In the genomic region with DNA sequence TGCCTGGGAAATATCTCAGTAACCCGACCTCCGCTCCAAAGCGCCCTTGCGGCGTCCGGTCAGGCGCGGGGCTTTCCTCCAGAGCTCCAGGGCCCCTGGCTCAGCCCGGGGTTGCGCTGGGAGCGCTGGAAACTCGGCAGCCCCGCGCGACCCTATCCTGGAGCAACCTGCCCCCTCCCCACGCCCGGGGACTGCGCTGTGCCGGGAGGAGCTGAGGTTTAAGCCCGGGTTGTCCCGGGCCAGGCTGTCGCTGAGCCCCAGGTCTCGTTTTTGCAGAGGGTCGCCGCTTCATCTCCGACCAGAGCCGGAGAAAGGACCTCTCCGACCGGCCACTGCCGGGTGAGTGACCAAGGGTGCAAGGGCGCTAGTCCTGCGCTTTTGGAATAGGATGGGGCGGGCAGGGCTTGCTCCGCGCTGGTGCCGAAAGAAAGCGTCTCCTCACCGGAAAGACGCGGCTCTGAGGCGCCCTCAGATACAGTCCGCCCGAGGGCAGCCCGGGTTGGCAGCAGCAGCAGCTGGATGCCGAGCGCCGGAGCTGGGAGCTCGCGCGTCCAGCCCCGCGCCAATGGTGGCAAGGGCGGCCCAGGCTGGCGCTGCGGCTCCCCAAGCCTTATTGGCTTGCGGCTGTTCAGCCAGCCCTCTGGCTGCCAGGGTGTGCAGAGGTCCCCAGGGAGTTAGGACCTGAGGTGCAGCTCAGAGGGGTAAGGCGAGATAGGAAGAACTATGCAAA, we compare ENCODE assay signal across 8 cellular contexts. TPM values are rescaled to one million over a fixed set of nuclear protein-coding genes. Genes with fewer than 3 reads are reported as not detected.
DNase-seq lines count a peak whose midpoint lies in the region; ATAC-seq and TF ChIP-seq lines count a peak whose summit lies in the region.

No MANE protein-coding gene starts in this region.

- H3K9me3 Mint-ChIP-seq in activated T-cell treated with anti-CD3 and anti-CD28 coated beads, Interleukin-2, amount 50 U/mL, for 24 hours = peaks cover 6% of the 10 kb centered on the region
- peaks cover 10% of the 10 kb centered on the region for H3K9me3 Mint-ChIP-seq in stimulated activated memory B cell treated with anti-CD40 and anti-IgM and Interleukin-4, amounts not matched to agents 10 μg/mL and 1 μg/mL and 100 μg/mL, for 72 hours

- TF ChIP-seq POLR2A in esophagus muscularis mucosa (IDR thresholded peaks at IDR 0.05; ENCODE audit: low read depth) = no peak

- intact Hi-C loops in esophagus muscularis mucosa (cut with DNase I) = no loop called here

- H3K4me1 Mint-ChIP-seq in activated T-cell treated with anti-CD3 and anti-CD28 coated beads, Interleukin-2, amount 50 U/mL, for 24 hours (ENCODE audit: low read depth) = peaks cover 10% of the 10 kb centered on the region
- peaks cover 6% of the 10 kb centered on the region for H3K4me1 Mint-ChIP-seq in stimulated activated memory B cell treated with anti-CD40 and anti-IgM and Interleukin-4, amounts not matched to agents 10 μg/mL and 1 μg/mL and 100 μg/mL, for 72 hours

- H3K27ac Mint-ChIP-seq in activated T-cell treated with anti-CD3 and anti-CD28 coated beads, Interleukin-2, amount 50 U/mL, for 24 hours = no peak overlapping the region
- H3K27ac Mint-ChIP-seq in stimulated activated memory B cell treated with anti-CD40 and anti-IgM and Interleukin-4, amounts not matched to agents 10 μg/mL and 1 μg/mL and 100 μg/mL, for 72 hours = peak overlapping the region; percentile 52

- peak overlapping the region; percentile 62 to 75 (median 68) for H3K4me3 ChIP-seq in esophagus muscularis mucosa
- H3K4me3 ChIP-seq in muscle layer of colon (ENCODE audit: low read depth in 1 of 2, low read length in 2 of 2) = peak overlapping the region; percentile 58 to 64

- H3K36me3 ChIP-seq in esophagus muscularis mucosa (no peaks in the 10 kb centered on the region), muscle layer of colon (ENCODE audit: insufficient read depth, low read length) (no peaks in the 10 kb centered on the region)

- peaks cover 37% of the 10 kb centered on the region for H3K27me3 Mint-ChIP-seq in activated T-cell treated with anti-CD3 and anti-CD28 coated beads, Interleukin-2, amount 50 U/mL, for 24 hours
- H3K27me3 Mint-ChIP-seq in stimulated activated memory B cell treated with anti-CD40 and anti-IgM and Interleukin-4, amounts not matched to agents 10 μg/mL and 1 μg/mL and 100 μg/mL, for 72 hours = no peaks in the 10 kb centered on the region

- no peaks in the 10 kb centered on the region for H3K36me3 Mint-ChIP-seq in activated T-cell treated with anti-CD3 and anti-CD28 coated beads, Interleukin-2, amount 50 U/mL, for 24 hours (ENCODE audit: low read depth)
- H3K36me3 Mint-ChIP-seq in stimulated activated memory B cell treated with anti-CD40 and anti-IgM and Interleukin-4, amounts not matched to agents 10 μg/mL and 1 μg/mL and 100 μg/mL, for 72 hours = no peaks in the 10 kb centered on the region

- TF ChIP-seq CTCF in esophagus muscularis mucosa (IDR thresholded peaks at IDR 0.05) = peak in 2 of 3 experiments; percentile 4 to 16

- ATAC-seq in HG03342 (IDR thresholded peaks at IDR 0.05; ENCODE audit: unreplicated experiment) = peak; percentile 80
- ATAC-seq in stimulated activated memory B cell treated with anti-CD40 and anti-IgM and Interleukin-4, amounts not matched to agents 10 μg/mL and 1 μg/mL and 100 μg/mL, for 72 hours = peak; percentile 97

- WGBS in esophagus muscularis mucosa = under 1% methylated on average over 35 of the region's 57 CpGs

- H3K27me3 ChIP-seq in esophagus muscularis mucosa = no peaks in the 10 kb centered on the region
- H3K27me3 ChIP-seq in muscle layer of colon (ENCODE audit: control insufficient read depth in 1 of 2, insufficient read depth in 2 of 2, low read length in 2 of 2) = peaks cover 5 to 8% of the 10 kb centered on the region in 2 donors

- H3K9me3 ChIP-seq in esophagus muscularis mucosa (no peaks in the 10 kb centered on the region), muscle layer of colon (ENCODE audit: low read length) (no peaks in the 10 kb centered on the region)

- DNase-seq in AG20443 (ENCODE audit: low spot score) = peak; percentile 74
- peak; percentile 40 for DNase-seq in GM19238 (ENCODE audit: insufficient read length, low spot score)
- peak; percentile 83 for DNase-seq in NCI-H69 (lab: John Stamatoyannopoulos, UW)
- peak; percentile 77 for DNase-seq in activated T-cell treated with anti-CD3 and anti-CD28 coated beads, Interleukin-2, amount 50 U/mL, for 24 hours
- DNase-seq in esophagus muscularis mucosa (ENCODE audit: extremely low spot score) = no peak

- H3K27ac ChIP-seq in esophagus muscularis mucosa (replicated peaks in 1 of 4) = peak overlapping the region; percentile 44 to 66 (median 64)
- H3K27ac ChIP-seq in muscle layer of colon (ENCODE audit: low read depth, low read length) = no peak overlapping the region

- TF ChIP-seq EP300 in esophagus muscularis mucosa (IDR thresholded peaks at IDR 0.05) = no peak

- peak overlapping the region; percentile 78 for H3K4me3 Mint-ChIP-seq in activated T-cell treated with anti-CD3 and anti-CD28 coated beads, Interleukin-2, amount 50 U/mL, for 24 hours
- H3K4me3 Mint-ChIP-seq in stimulated activated memory B cell treated with anti-CD40 and anti-IgM and Interleukin-4, amounts not matched to agents 10 μg/mL and 1 μg/mL and 100 μg/mL, for 72 hours = peak overlapping the region; percentile 85

- H3K9ac ChIP-seq in muscle layer of colon (ENCODE audit: low read length) = no peak overlapping the region

- H3K4me1 ChIP-seq in esophagus muscularis mucosa (peaks cover 11 to 33% (median 30%) of the 10 kb centered on the region in 4 donors), muscle layer of colon (ENCODE audit: insufficient read depth, low read length) (peaks cover 16% of the 10 kb centered on the region)

RNA-seq across cellular contexts. Expression of a gene that starts 1.5 kb away (rescaled TPM):
- 1 to 10 TPM in 1 of 4 donors, under 1 TPM in 3; 0.40 to 1.2 (median 0.66) TPM for total RNA-seq in esophagus muscularis mucosa

RNA-seq across cellular contexts. Expression of a gene that starts 26.0 kb away (rescaled TPM):
- total RNA-seq in esophagus muscularis mucosa = 10 to 100 TPM; 11.8 to 24.7 (median 21.6) TPM

RNA-seq across cellular contexts. Expression of a gene that starts 26.2 kb away (rescaled TPM):
- total RNA-seq in esophagus muscularis mucosa = 10 to 100 TPM; 36.4 to 45.0 (median 42.2) TPM
